10 cellular contexts compared by ENCODE assay signal in the genomic region with DNA sequence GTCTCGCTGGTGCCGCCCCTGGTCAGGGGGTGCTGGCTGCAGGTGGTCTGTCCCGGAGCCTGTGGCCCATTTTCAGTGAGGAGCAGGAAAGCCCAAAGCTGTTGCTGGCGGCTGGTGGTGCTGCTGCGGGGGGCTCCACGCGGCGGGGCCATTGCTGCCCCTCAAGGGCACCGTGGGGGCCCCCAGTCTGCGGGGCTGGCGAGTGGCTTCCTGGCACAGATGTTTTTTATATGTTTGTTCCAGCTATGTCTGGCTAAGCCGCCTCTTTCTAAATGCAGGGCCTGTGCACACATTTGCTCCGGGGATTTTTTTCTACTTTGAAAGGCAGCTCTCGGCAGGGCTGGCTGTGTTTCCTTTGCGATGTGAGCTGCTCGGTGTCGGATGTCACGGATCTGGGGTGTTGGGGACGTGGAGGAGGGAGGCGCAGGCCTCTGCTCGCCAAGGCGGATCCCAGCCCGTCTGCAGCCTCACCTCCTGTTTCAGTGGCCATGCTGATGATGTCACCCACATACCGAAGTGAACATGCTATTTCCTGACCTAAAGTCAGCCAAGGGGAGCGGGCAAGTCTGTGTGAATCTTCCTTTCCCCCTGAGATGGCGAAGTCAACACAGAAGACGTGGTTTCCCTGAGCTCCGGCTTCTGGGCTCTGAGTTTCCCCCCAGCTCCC.
A peak's percentile ranks its signal among the peaks of the same experiment; 100 is the strongest.
DNase-seq lines count a peak whose midpoint lies in the region; ATAC-seq and TF ChIP-seq lines count a peak whose summit lies in the region.
"Had no signal": no experiment of that assay in that cellular context is flagged by ENCODE, and none has a peak within 500 bp of the region (broad histone marks: within the 10 kb centered on the region; RNA-seq: fewer than 3 reads in every experiment).

No MANE protein-coding gene starts in this region.

- no peak overlapping the region for H3K27ac Mint-ChIP-seq in MCF 10A (ENCODE audit: low read depth, unreplicated experiment)

- H3K4me1 ChIP-seq in HUES64 (ENCODE audit: insufficient read depth, low read length): peaks cover 23% of the 10 kb centered on the region

- H3K9me3 Mint-ChIP-seq in MCF 10A (ENCODE audit: unreplicated experiment): peaks cover 25% of the 10 kb centered on the region

- TF ChIP-seq CTCF in MCF 10A (IDR thresholded peaks at IDR 0.05; ENCODE audit: unreplicated experiment): no peak

- H3K9me3 ChIP-seq in HUES64 (ENCODE audit: insufficient read depth, low read depth, low read length): peaks cover 2% of the 10 kb centered on the region; the same call in 1 of the 2 replicates
- H3K9me3 ChIP-seq: thyroid gland had no signal

- H3K27ac ChIP-seq in HUES64 (ENCODE audit: low read depth, low read length): 0 out of 2 replicates have a peak overlapping the region, but pooled peaks have one; percentile 25
- H3K27ac ChIP-seq: thyroid gland had no signal

- no peaks in the 10 kb centered on the region for H3K36me3 Mint-ChIP-seq in MCF 10A (ENCODE audit: insufficient read depth, unreplicated experiment)

- no peaks in the 10 kb centered on the region for H3K4me1 Mint-ChIP-seq in MCF 10A (ENCODE audit: insufficient read depth, unreplicated experiment)

- H3K27me3 Mint-ChIP-seq in MCF 10A (ENCODE audit: insufficient read depth, unreplicated experiment): no peaks in the 10 kb centered on the region

- no TSS peak for BruUV-seq in MCF 10A (replicated peaks; lab: Mats Ljungman, UMichigan)

- CTCF ChIA-PET in MCF 10A (lab: Yijun Ruan, JAX): interaction anchor here (0.6 to 0.8 kb wide), 2 partner anchors 75 to 371 kb away, joined by 3 to 4 read pairs; no protein-coding TSS in a partner anchor

- ATAC-seq in HG02981 (IDR thresholded peaks at IDR 0.05; ENCODE audit: unreplicated experiment) (no peak), GM19395 (IDR thresholded peaks at IDR 0.05; ENCODE audit: unreplicated experiment) (no peak)
- ATAC-seq: left lobe of liver had no signal

- 0 out of 2 replicates have a peak overlapping the region, but pooled peaks have one; percentile 10 for H3K9ac ChIP-seq in HUES64 (ENCODE audit: low read depth, low read length)

- no peak overlapping the region for H3K4me3 Mint-ChIP-seq in MCF 10A (ENCODE audit: unreplicated experiment)

- H3K36me3 ChIP-seq in HUES64 (ENCODE audit: insufficient read depth, low read length): no peaks in the 10 kb centered on the region
- H3K36me3 ChIP-seq: thyroid gland had no signal

- DNase-seq in MCF 10A (ENCODE audit: unreplicated experiment): peak; percentile 60
- peak; percentile 78 for DNase-seq in iPS-NIHi7 (ENCODE audit: extremely low spot score)
- DNase-seq in stromal cell of bone marrow (ENCODE audit: low read depth): peak; percentile 57
- no peak for DNase-seq in stimulated activated CD4-positive, alpha-beta T cell treated with anti-CD3 and anti-CD28 coated beads, Interleukin-4, amount 100 ng/mL, for 1 hour
- no peak for DNase-seq in NCI-H526 (lab: John Stamatoyannopoulos, UW)

- POLR2A ChIA-PET in MCF 10A (lab: Yijun Ruan, JAX): no interaction called here

- no peak overlapping the region for H3K4me3 ChIP-seq in HUES64 (ENCODE audit: low read length)
- H3K4me3 ChIP-seq: thyroid gland had no signal

- WGBS in HUES64: 52% methylated on average over 28 of the region's 28 CpGs

- intact Hi-C loops in MCF 10A (cut with micrococcal nuclease): no loop called here

- H3K27me3 ChIP-seq in HUES64 (ENCODE audit: insufficient read depth, low read length): no peaks in the 10 kb centered on the region
- H3K27me3 ChIP-seq: thyroid gland had no signal

Comparison
In these comparisons a context has a peak if more than half of its experiments do, and no peak if none do; other contexts are left out.
1. DNase-seq: peak in MCF 10A (single experiment), iPS-NIHi7 (single experiment) and stromal cell of bone marrow (single experiment); none in stimulated activated CD4-positive, alpha-beta T cell treated with anti-CD3 and anti-CD28 coated beads, Interleukin-4, amount 100 ng/mL, for 1 hour (single experiment) and NCI-H526 (0 of 2).